11 cellular contexts compared by ENCODE assay signal in genomic region chr2:116918574-116918973, GRCh38.
"Had no signal": no experiment of that assay in that cellular context is flagged by ENCODE, and none has a peak within 500 bp of the region (broad histone marks: within the 10 kb centered on the region; RNA-seq: fewer than 3 reads in every experiment).

No MANE protein-coding gene starts in this region.

- H3K9me3 ChIP-seq: HAP-1 had no signal

- DNase-seq: GM23248, GOT3, H7, H9, HCEC 1CT, HFFc6 had no signal

- H3K4me3 ChIP-seq: GM23248, GM23338, HAP-1 had no signal

- FAIRE-seq: H1, H54 had no signal

- H3K4me1 ChIP-seq: HAP-1 had no signal

- H3K27ac ChIP-seq: GM23248 had no signal

- H3K36me3 ChIP-seq: HAP-1 had no signal

- H3K4me3 Mint-ChIP-seq: GM23338, H9, HFFc6 had no signal

- H3K9me3 Mint-ChIP-seq: GM23338, H9 had no signal

- ATAC-seq: GM23338, HCT116 had no signal

- H3K4me1 Mint-ChIP-seq: GM23338, H9 had no signal

- H3K27ac Mint-ChIP-seq: GM23338, H9, HFFc6 had no signal
